Comparison of ENCODE assay signal across 1 cellular context in the genomic region with DNA sequence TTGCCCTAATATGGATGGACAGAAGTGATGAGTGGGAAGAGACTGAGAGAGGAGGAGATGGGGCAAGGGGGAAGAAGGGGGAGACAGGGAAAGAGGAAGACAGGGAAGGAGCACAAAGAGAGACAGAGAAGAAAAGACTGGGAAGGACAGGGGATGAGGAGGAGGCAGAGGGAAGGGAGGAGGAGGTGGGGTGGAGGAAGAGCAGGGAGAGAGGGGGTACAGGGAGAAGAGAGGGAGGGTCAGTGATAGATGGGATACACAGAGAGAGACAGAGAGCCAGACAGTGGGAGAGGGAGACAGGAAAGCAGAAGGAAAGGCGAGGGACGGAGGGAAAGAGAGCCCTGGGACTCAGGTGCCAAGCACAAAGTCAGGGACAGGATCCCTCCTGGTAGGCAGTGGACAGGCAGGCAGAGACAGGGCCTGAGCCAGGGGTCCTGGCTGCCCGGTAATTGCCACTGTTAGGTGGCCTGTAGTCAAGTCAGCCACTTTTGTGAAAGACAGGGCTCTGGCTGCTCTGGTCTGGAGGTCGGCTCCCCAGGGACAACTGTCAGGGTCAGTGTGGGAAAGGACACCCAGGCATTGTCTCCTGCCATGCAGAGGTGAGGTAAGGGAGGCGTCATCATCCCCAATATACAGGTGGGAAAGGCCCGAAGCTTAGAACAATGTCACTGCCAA.
TF ChIP-seq lines count a peak whose summit lies in the region.

No MANE protein-coding gene starts in this region.

TF ChIP-seq in GM12878, 131 proteins besides CTCF, POLR2A, EP300 and RAD21:
- TF ChIP-seq SKIL (IDR thresholded peaks at IDR 0.05; ENCODE audit: low read depth, poor library complexity, severe bottlenecking) = no peak
- no peak for TF ChIP-seq LARP7 (IDR thresholded peaks at IDR 0.05)
- no peak for TF ChIP-seq CREB1 (IDR thresholded peaks at IDR 0.05; ENCODE audit: low read depth)
- TF ChIP-seq, protein P1, sequence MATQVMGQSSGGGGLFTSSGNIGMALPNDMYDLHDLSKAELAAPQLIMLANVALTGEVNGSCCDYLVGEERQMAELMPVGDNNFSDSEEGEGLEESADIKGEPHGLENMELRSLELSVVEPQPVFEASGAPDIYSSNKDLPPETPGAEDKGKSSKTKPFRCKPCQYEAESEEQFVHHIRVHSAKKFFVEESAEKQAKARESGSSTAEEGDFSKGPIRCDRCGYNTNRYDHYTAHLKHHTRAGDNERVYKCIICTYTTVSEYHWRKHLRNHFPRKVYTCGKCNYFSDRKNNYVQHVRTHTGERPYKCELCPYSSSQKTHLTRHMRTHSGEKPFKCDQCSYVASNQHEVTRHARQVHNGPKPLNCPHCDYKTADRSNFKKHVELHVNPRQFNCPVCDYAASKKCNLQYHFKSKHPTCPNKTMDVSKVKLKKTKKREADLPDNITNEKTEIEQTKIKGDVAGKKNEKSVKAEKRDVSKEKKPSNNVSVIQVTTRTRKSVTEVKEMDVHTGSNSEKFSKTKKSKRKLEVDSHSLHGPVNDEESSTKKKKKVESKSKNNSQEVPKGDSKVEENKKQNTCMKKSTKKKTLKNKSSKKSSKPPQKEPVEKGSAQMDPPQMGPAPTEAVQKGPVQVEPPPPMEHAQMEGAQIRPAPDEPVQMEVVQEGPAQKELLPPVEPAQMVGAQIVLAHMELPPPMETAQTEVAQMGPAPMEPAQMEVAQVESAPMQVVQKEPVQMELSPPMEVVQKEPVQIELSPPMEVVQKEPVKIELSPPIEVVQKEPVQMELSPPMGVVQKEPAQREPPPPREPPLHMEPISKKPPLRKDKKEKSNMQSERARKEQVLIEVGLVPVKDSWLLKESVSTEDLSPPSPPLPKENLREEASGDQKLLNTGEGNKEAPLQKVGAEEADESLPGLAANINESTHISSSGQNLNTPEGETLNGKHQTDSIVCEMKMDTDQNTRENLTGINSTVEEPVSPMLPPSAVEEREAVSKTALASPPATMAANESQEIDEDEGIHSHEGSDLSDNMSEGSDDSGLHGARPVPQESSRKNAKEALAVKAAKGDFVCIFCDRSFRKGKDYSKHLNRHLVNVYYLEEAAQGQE (IDR thresholded peaks at IDR 0.05; ENCODE audit: low read depth, low read length) = no peak
- TF ChIP-seq KDM1A (IDR thresholded peaks at IDR 0.05; ENCODE audit: borderline replicate concordance) = no peak
- no peak for TF ChIP-seq SRF (IDR thresholded peaks at IDR 0.05; ENCODE audit: low read depth in 2 of 2, low read length in 2 of 2)
- no peak for TF ChIP-seq PML (IDR thresholded peaks at IDR 0.05; ENCODE audit: low read length)
- TF ChIP-seq PRDM15 (CRISPR knock-in tag; IDR thresholded peaks at IDR 0.05) = no peak
- TF ChIP-seq JUND (IDR thresholded peaks at IDR 0.05; ENCODE audit: low read depth, low read length) = no peak
- TF ChIP-seq TAF1 (IDR thresholded peaks at IDR 0.05; ENCODE audit: borderline replicate concordance, low read depth, low read length) = no peak
- no peak for TF ChIP-seq RB1 (IDR thresholded peaks at IDR 0.05; ENCODE audit: borderline replicate concordance)
- TF ChIP-seq POU2F2 (IDR thresholded peaks at IDR 0.05; ENCODE audit: borderline replicate concordance, low read depth, low read length) = no peak
- TF ChIP-seq CREM (IDR thresholded peaks at IDR 0.05; ENCODE audit: low read depth) = no peak
- TF ChIP-seq NFXL1 (IDR thresholded peaks at IDR 0.05; ENCODE audit: borderline replicate concordance) = no peak
- no peak for TF ChIP-seq ATF2 (IDR thresholded peaks at IDR 0.05; ENCODE audit: low read length)
- TF ChIP-seq JUNB (IDR thresholded peaks at IDR 0.05) = no peak
- TF ChIP-seq EGR1 (IDR thresholded peaks at IDR 0.05; ENCODE audit: borderline replicate concordance in 1 of 2, low read depth in 2 of 2, low read length in 2 of 2) = no peak
- TF ChIP-seq MAX (IDR thresholded peaks at IDR 0.05; ENCODE audit: low read depth, low read length) = no peak
